ENCODE assay signal across 9 cellular contexts in the genomic region with DNA sequence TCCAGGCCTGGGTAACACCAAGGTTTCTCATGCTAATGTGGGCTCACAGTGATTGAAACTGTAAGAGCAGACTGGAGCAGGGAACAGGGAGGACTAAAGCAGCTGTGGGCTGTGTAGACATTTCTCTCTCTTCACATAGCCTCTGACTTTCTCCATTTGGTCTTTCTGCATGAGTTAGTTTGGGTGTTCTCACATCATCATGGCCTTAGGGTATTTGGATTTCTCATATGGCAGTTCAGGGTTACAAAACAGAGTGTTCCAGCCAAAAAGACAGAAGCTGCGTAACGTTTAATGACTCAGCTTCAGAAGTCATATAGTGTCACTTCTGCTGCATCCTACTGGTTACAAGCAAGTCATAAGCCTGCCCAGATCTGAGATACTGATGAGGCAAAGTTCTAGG. TPM values are rescaled to one million over a fixed set of nuclear protein-coding genes. Genes with fewer than 3 reads are reported as not detected.
A peak's percentile ranks its signal among the peaks of the same experiment; 100 is the strongest.
DNase-seq lines count a peak whose midpoint lies in the region; ATAC-seq and TF ChIP-seq lines count a peak whose summit lies in the region.
"Had no signal": no experiment of that assay in that cellular context is flagged by ENCODE, and none has a peak within 500 bp of the region (broad histone marks: within the 10 kb centered on the region; RNA-seq: fewer than 3 reads in every experiment).

No MANE protein-coding gene starts in this region.

- H3K4me3 Mint-ChIP-seq in activated naive CD8-positive, alpha-beta T cell treated with anti-CD3 and anti-CD28 coated beads for 36 hours: no peak overlapping the region

- CTCF ChIA-PET in HEK293 (lab: Yijun Ruan, JAX) (interaction anchor here (0.7 kb wide), 1 partner anchor 247 kb away, joined by 3 read pairs; no protein-coding TSS in a partner anchor), RWPE1 (lab: Yijun Ruan, JAX) (interaction anchor here (0.6 to 0.9 kb wide), 3 partner anchors 40 to 1526 kb away, joined by 3 read pairs; no protein-coding TSS in a partner anchor)

- H3K4me1 Mint-ChIP-seq in activated naive CD8-positive, alpha-beta T cell treated with anti-CD3 and anti-CD28 coated beads for 36 hours: no peaks in the 10 kb centered on the region

- H3K36me3 Mint-ChIP-seq in activated naive CD4-positive, alpha-beta T cell treated with anti-CD3 and anti-CD28 coated beads, Interleukin-2, amount 50 U/mL, for 72 hours: no peaks in the 10 kb centered on the region
- no peaks in the 10 kb centered on the region for H3K36me3 Mint-ChIP-seq in activated naive CD8-positive, alpha-beta T cell treated with anti-CD3 and anti-CD28 coated beads for 36 hours

- H3K27me3 Mint-ChIP-seq in activated naive CD8-positive, alpha-beta T cell treated with anti-CD3 and anti-CD28 coated beads for 36 hours: no peaks in the 10 kb centered on the region

- POLR2A ChIA-PET in HEK293 (lab: Yijun Ruan, JAX): no interaction called here
- POLR2A ChIA-PET in RWPE1 (lab: Yijun Ruan, JAX; ENCODE audit: low non-redundant PET): no interaction called here

- no peak overlapping the region for H3K4me3 ChIP-seq in HEK293 (ENCODE audit: low read depth, low read length)
- no peak overlapping the region for H3K4me3 ChIP-seq in fibroblast of the aortic adventitia (ENCODE audit: low read depth, low read length)

- H3K36me3 ChIP-seq in HEK293 (ENCODE audit: control insufficient read depth in 2 of 2, insufficient read depth in 1 of 2, low read length in 2 of 2): no peaks in the 10 kb centered on the region

- TF ChIP-seq CTCF in HEK293 (tag by site-specific recombination; IDR thresholded peaks at IDR 0.05) (no peak), RWPE1 (conservative IDR thresholded peaks at IDR 0.05; ENCODE audit: low read depth) (no peak), fibroblast of the aortic adventitia (IDR thresholded peaks at IDR 0.05; ENCODE audit: insufficient read depth, low read length) (no peak)

- H3K9me3 ChIP-seq in HEK293 (ENCODE audit: control insufficient read depth, insufficient read depth, low read depth, low read length): no peaks in the 10 kb centered on the region

- H3K9me3 Mint-ChIP-seq in activated naive CD4-positive, alpha-beta T cell treated with anti-CD3 and anti-CD28 coated beads, Interleukin-2, amount 50 U/mL, for 72 hours: no peaks in the 10 kb centered on the region
- H3K9me3 Mint-ChIP-seq in activated naive CD8-positive, alpha-beta T cell treated with anti-CD3 and anti-CD28 coated beads for 36 hours: no peaks in the 10 kb centered on the region

- no peak for ATAC-seq in activated naive CD4-positive, alpha-beta T cell treated with anti-CD3 and anti-CD28 coated beads, Interleukin-2, amount 50 U/mL, for 72 hours
- no peak for ATAC-seq in HG02759 (IDR thresholded peaks at IDR 0.05; ENCODE audit: unreplicated experiment)
- ATAC-seq: left colon had no signal

- H3K27ac ChIP-seq in HEK293 (ENCODE audit: extremely low read depth, low read depth, low read length): no peak overlapping the region
- no peak overlapping the region for H3K27ac ChIP-seq in RWPE1

- DNase-seq in RWPE1 (ENCODE audit: low spot score) (peak; percentile 54), fibroblast of the aortic adventitia (ENCODE audit: low read depth) (peak; percentile 83), smooth muscle cell of the brain vasculature (ENCODE audit: low read depth, low spot score) (peak; percentile 7)
- no peak for DNase-seq in activated naive CD4-positive, alpha-beta T cell treated with anti-CD3 and anti-CD28 coated beads, Interleukin-2, amount 50 U/mL, for 72 hours (ENCODE audit: low spot score in 2 of 2)
- DNase-seq in activated naive CD8-positive, alpha-beta T cell treated with anti-CD3 and anti-CD28 coated beads for 36 hours: no peak
- DNase-seq: activated CD8-positive, alpha-beta memory T cell treated with anti-CD3 and anti-CD28 coated beads for 24 hours; left colon had no signal

- peaks cover 6% of the 10 kb centered on the region; the same call in 1 of the 2 replicates for H3K4me1 ChIP-seq in HEK293 (ENCODE audit: control insufficient read depth, insufficient read depth, low read length)

- no peak overlapping the region for H3K27ac Mint-ChIP-seq in activated naive CD4-positive, alpha-beta T cell treated with anti-CD3 and anti-CD28 coated beads, Interleukin-2, amount 50 U/mL, for 72 hours
- no peak overlapping the region for H3K27ac Mint-ChIP-seq in activated naive CD8-positive, alpha-beta T cell treated with anti-CD3 and anti-CD28 coated beads for 36 hours

TF ChIP-seq in HEK293, 187 proteins besides CTCF, POLR2A, EP300 and RAD21 (continues in another document):
- no peak for TF ChIP-seq ZNF571 (tag by site-specific recombination; IDR thresholded peaks at IDR 0.05)
- TF ChIP-seq, protein P1, sequence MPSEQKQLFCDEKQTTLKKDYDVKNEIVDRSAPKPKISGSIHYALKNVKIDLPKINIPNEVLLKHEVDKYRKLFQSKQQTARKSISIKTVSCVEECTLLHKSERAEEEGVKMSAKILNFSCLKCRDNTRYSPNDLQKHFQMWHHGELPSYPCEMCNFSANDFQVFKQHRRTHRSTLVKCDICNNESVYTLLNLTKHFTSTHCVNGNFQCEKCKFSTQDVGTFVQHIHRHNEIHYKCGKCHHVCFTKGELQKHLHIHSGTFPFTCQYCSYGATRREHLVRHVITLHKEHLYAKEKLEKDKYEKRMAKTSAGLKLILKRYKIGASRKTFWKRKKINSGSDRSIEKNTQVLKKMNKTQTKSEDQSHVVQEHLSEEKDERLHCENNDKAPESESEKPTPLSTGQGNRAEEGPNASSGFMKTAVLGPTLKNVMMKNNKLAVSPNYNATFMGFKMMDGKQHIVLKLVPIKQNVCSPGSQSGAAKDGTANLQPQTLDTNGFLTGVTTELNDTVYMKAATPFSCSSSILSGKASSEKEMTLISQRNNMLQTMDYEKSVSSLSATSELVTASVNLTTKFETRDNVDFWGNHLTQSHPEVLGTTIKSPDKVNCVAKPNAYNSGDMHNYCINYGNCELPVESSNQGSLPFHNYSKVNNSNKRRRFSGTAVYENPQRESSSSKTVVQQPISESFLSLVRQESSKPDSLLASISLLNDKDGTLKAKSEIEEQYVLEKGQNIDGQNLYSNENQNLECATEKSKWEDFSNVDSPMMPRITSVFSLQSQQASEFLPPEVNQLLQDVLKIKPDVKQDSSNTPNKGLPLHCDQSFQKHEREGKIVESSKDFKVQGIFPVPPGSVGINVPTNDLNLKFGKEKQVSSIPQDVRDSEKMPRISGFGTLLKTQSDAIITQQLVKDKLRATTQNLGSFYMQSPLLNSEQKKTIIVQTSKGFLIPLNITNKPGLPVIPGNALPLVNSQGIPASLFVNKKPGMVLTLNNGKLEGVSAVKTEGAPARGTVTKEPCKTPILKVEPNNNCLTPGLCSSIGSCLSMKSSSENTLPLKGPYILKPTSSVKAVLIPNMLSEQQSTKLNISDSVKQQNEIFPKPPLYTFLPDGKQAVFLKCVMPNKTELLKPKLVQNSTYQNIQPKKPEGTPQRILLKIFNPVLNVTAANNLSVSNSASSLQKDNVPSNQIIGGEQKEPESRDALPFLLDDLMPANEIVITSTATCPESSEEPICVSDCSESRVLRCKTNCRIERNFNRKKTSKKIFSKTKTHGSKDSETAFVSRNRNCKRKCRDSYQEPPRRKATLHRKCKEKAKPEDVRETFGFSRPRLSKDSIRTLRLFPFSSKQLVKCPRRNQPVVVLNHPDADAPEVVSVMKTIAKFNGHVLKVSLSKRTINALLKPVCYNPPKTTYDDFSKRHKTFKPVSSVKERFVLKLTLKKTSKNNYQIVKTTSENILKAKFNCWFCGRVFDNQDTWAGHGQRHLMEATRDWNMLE (tag by site-specific recombination; conservative IDR thresholded peaks at IDR 0.05; ENCODE audit: low read depth): no peak
- no peak for TF ChIP-seq ZNF768 (tag by site-specific recombination; IDR thresholded peaks at IDR 0.05)
- no peak for TF ChIP-seq IKZF3 (tag by site-specific recombination; IDR thresholded peaks at IDR 0.05)
- TF ChIP-seq ZNF548 (tag by site-specific recombination; IDR thresholded peaks at IDR 0.05): no peak
- TF ChIP-seq, protein P2, sequence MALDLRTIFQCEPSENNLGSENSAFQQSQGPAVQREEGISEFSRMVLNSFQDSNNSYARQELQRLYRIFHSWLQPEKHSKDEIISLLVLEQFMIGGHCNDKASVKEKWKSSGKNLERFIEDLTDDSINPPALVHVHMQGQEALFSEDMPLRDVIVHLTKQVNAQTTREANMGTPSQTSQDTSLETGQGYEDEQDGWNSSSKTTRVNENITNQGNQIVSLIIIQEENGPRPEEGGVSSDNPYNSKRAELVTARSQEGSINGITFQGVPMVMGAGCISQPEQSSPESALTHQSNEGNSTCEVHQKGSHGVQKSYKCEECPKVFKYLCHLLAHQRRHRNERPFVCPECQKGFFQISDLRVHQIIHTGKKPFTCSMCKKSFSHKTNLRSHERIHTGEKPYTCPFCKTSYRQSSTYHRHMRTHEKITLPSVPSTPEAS (tag by site-specific recombination; IDR thresholded peaks at IDR 0.05): no peak
- TF ChIP-seq ZNF76 (tag by site-specific recombination; IDR thresholded peaks at IDR 0.05; ENCODE audit: borderline replicate concordance, low read depth): no peak
- no peak for TF ChIP-seq ZNF623 (tag by site-specific recombination; IDR thresholded peaks at IDR 0.05)

RNA-seq across cellular contexts. Expression of a gene that starts 52.0 kb away (rescaled TPM):
- 133 and 243 TPM in 2 replicates for total RNA-seq in fibroblast of the aortic adventitia (ENCODE audit: low replicate concordance)
- total RNA-seq in activated naive CD4-positive, alpha-beta T cell treated with anti-CD3 and anti-CD28 coated beads, Interleukin-2, amount 50 U/mL, for 72 hours: 10 to 100 TPM; 69.7 to 74.0 TPM
- total RNA-seq in activated naive CD8-positive, alpha-beta T cell treated with anti-CD3 and anti-CD28 coated beads for 36 hours: 10 to 100 TPM; 84.4 to 85.7 TPM

Comparison
In these comparisons a context has a peak if more than half of its experiments do, and no peak if none do; other contexts are left out.
1. DNase-seq: peak in RWPE1 (single experiment), fibroblast of the aortic adventitia (single experiment) and smooth muscle cell of the brain vasculature (single experiment); none in activated naive CD4-positive, alpha-beta T cell treated with anti-CD3 and anti-CD28 coated beads, Interleukin-2, amount 50 U/mL, for 72 hours (0 of 2) and activated naive CD8-positive, alpha-beta T cell treated with anti-CD3 and anti-CD28 coated beads for 36 hours (single experiment).